17 cellular contexts compared by ENCODE assay signal in genomic region chr1:16992675-16993074, GRCh38. TPM values are rescaled to one million over a fixed set of nuclear protein-coding genes. Genes with fewer than 3 reads are reported as not detected.
A peak's percentile ranks its signal among the peaks of the same experiment; 100 is the strongest.
DNase-seq lines count a peak whose midpoint lies in the region; ATAC-seq and TF ChIP-seq lines count a peak whose summit lies in the region.
"Had no signal": no experiment of that assay in that cellular context is flagged by ENCODE, and none has a peak within 500 bp of the region (broad histone marks: within the 10 kb centered on the region; RNA-seq: fewer than 3 reads in every experiment).

No MANE protein-coding gene starts in this region.

- TF ChIP-seq CTCF in RWPE1 (conservative IDR thresholded peaks at IDR 0.05; ENCODE audit: low read depth) (no peak), neural progenitor cell (IDR thresholded peaks at IDR 0.05) (no peak)

- peaks cover 3% of the 10 kb centered on the region for H3K27me3 Mint-ChIP-seq in neural progenitor cell (ENCODE audit: insufficient read depth, low read depth)
- H3K27me3 Mint-ChIP-seq: CD4-positive, alpha-beta T cell had no signal

- H3K4me1 ChIP-seq in BLaER1 (peaks cover 21% of the 10 kb centered on the region), neural progenitor cell (no peaks in the 10 kb centered on the region)
- H3K4me1 ChIP-seq: BE2C, Caco-2 had no signal

- H3K27ac ChIP-seq in BLaER1 = no peak overlapping the region
- H3K27ac ChIP-seq in RWPE1 = peak overlapping the region; percentile 13; the same call in 1 of the 2 replicates
- H3K27ac ChIP-seq in neural progenitor cell = no peak overlapping the region
- H3K27ac ChIP-seq: BLaER1 treated with 17β-estradiol and CSF1 and Interleukin-3, amounts not matched to agents 10 nM and 100 nM; C4-2B had no signal

- H2AFZ ChIP-seq in neural progenitor cell (replicated peaks) = no peak overlapping the region

- H3K4me2 ChIP-seq in BLaER1 (peak overlapping the region; percentile 36), neural progenitor cell (no peak overlapping the region)

- H3K9me3 Mint-ChIP-seq in neural progenitor cell = no peaks in the 10 kb centered on the region
- H3K9me3 Mint-ChIP-seq: CD4-positive, alpha-beta T cell; CD8-positive, alpha-beta T cell had no signal

- H3K4me3 Mint-ChIP-seq in neural progenitor cell = no peak overlapping the region
- H3K4me3 Mint-ChIP-seq: CD4-positive, alpha-beta T cell; CD8-positive, alpha-beta T cell had no signal

- H3K4me3 ChIP-seq in BLaER1 (no peak overlapping the region), neural progenitor cell (no peak overlapping the region)
- H3K4me3 ChIP-seq: BLaER1 treated with 17β-estradiol and CSF1 and Interleukin-3, amounts not matched to agents 10 nM and 100 nM had no signal

- peaks cover 5% of the 10 kb centered on the region for H3K36me3 Mint-ChIP-seq in neural progenitor cell

- H3F3A ChIP-seq in neural progenitor cell (ENCODE audit: low read depth) = no peaks in the 10 kb centered on the region

- ATAC-seq in HG02610 (IDR thresholded peaks at IDR 0.05; ENCODE audit: unreplicated experiment) = no peak
- ATAC-seq: CD8-positive, alpha-beta T cell had no signal

- CTCF ChIA-PET in RWPE1 (lab: Yijun Ruan, JAX) = interaction anchor here (0.7 to 1.1 kb wide), 2 partner anchors 12 to 37 kb away, joined by 3 read pairs; partner anchors contain the start of gene MFAP2

- H3K36me3 ChIP-seq in BLaER1 (peaks cover 56% of the 10 kb centered on the region), neural progenitor cell (no peaks in the 10 kb centered on the region)
- H3K36me3 ChIP-seq: BE2C had no signal

- H3K27ac Mint-ChIP-seq in neural progenitor cell = peak overlapping the region; percentile 37
- H3K27ac Mint-ChIP-seq: CD4-positive, alpha-beta T cell; CD8-positive, alpha-beta T cell had no signal

- no peaks in the 10 kb centered on the region for H3K4me1 Mint-ChIP-seq in neural progenitor cell

- H3K9me3 ChIP-seq in BLaER1 (no peaks in the 10 kb centered on the region), neural progenitor cell (ENCODE audit: low read depth) (no peaks in the 10 kb centered on the region)
- H3K9me3 ChIP-seq: BE2C; BLaER1 treated with 17β-estradiol and CSF1 and Interleukin-3, amounts not matched to agents 10 nM and 100 nM; Caco-2 had no signal

- DNase-seq in RWPE1 (ENCODE audit: low spot score) (no peak), neural progenitor cell (ENCODE audit: low spot score) (no peak), NCI-H2107 treated with DMSO at 0.1 percent for 48 hours (lab: John Stamatoyannopoulos, UW; ENCODE audit: unreplicated experiment) (no peak)
- no peak for DNase-seq in activated CD4-positive, alpha-beta T cell treated with anti-CD3 and anti-CD28 coated beads, Interleukin-2, amount 50 U/mL, for 48 hours
- DNase-seq: 8988T; ACHN; BE2C; Caco-2; Calu3; CD4-positive, alpha-beta T cell; CD8-positive, alpha-beta T cell; DMS79 treated with DMSO at 0.1 percent for 48 hours; GF-D8 had no signal

- H3K27me3 ChIP-seq in BLaER1 = no peaks in the 10 kb centered on the region
- H3K27me3 ChIP-seq in neural progenitor cell = no peaks in the 10 kb centered on the region
- H3K27me3 ChIP-seq: BE2C; BLaER1 treated with 17β-estradiol and CSF1 and Interleukin-3, amounts not matched to agents 10 nM and 100 nM had no signal

- H3K9ac ChIP-seq in BLaER1 = no peak overlapping the region
- H3K9ac ChIP-seq in neural progenitor cell = no peak overlapping the region
- H3K9ac ChIP-seq: BLaER1 treated with 17β-estradiol and CSF1 and Interleukin-3, amounts not matched to agents 10 nM and 100 nM had no signal

- H3K79me2 ChIP-seq in neural progenitor cell (ENCODE audit: low read depth) = no peaks in the 10 kb centered on the region

- no peaks in the 10 kb centered on the region; the same call in 1 of the 2 replicates for H4K20me1 ChIP-seq in BLaER1
- H4K20me1 ChIP-seq in neural progenitor cell (ENCODE audit: low read depth) = no peaks in the 10 kb centered on the region

- POLR2A ChIA-PET in RWPE1 (lab: Yijun Ruan, JAX; ENCODE audit: low non-redundant PET) = no interaction called here

RNA-seq across cellular contexts. Expression of gene MFAP2, which starts 12.3 kb away (rescaled TPM):
- 68.8 and 160 TPM in 2 replicates for total RNA-seq in neural progenitor cell (ENCODE audit: low replicate concordance)
- total RNA-seq: CD4-positive, alpha-beta T cell; CD8-positive, alpha-beta T cell had no signal

RNA-seq across cellular contexts. Expression of gene ATP13A2, which starts 19.1 kb away (rescaled TPM):
- total RNA-seq in neural progenitor cell (ENCODE audit: low replicate concordance) = 18.8 and 46.6 TPM in 2 replicates
